ENCODE assay signal across 8 cellular contexts in genomic region chr17:8176197-8176940, GRCh38. TPM values are rescaled to one million over a fixed set of nuclear protein-coding genes. Genes with fewer than 3 reads are reported as not detected.
DNase-seq lines count a peak whose midpoint lies in the region; ATAC-seq and TF ChIP-seq lines count a peak whose summit lies in the region.

Gene TMEM107, minus strand, starts transcription at chr17:8176380. Its CDS starts 94 bp downstream, at chr17:8176286.

- ATAC-seq in GM18498 (IDR thresholded peaks at IDR 0.05; ENCODE audit: unreplicated experiment): peak; percentile 38
- ATAC-seq in HG03432 (IDR thresholded peaks at IDR 0.05; ENCODE audit: unreplicated experiment): peak; percentile 41
- ATAC-seq in activated CD8-positive, alpha-beta memory T cell treated with anti-CD3 and anti-CD28 coated beads, Interleukin-2, amount 10 ng/mL, durations not matched to agents 7 days and 5 days: peak; percentile 63
- ATAC-seq in GM19035 (IDR thresholded peaks at IDR 0.05; ENCODE audit: unreplicated experiment): no peak

- H3K27me3 Mint-ChIP-seq in activated CD8-positive, alpha-beta memory T cell treated with anti-CD3 and anti-CD28 coated beads, Interleukin-2, amount 10 ng/mL, durations not matched to agents 7 days and 5 days: no peaks in the 10 kb centered on the region
- no peaks in the 10 kb centered on the region for H3K27me3 Mint-ChIP-seq in endodermal cell (ENCODE audit: insufficient read depth)

- no peak within 1 kb of the TSS for H4K8ac ChIP-seq in mesendoderm (ENCODE audit: low read depth, low read length)

- WGBS in endodermal cell (ENCODE audit: insufficient coverage in 1 of 2, insufficient read length in 1 of 2), 2 experiments: 7% methylated on average over 52 to 56 of the region's 56 CpGs
- no CpG with 5 or more reads among the region's 56 CpGs for WGBS in mesendoderm (ENCODE audit: extremely low coverage, insufficient coverage, low lambda C conversion rate)

- H2BK5ac ChIP-seq in mesendoderm (ENCODE audit: low read length): no peak within 1 kb of the TSS

- no peaks in the 10 kb centered on the region for H3K79me2 ChIP-seq in mesendoderm (ENCODE audit: control insufficient read depth, insufficient read depth, low read length)

- H2BK15ac ChIP-seq in mesendoderm (replicated peaks; ENCODE audit: low read depth): no peak within 1 kb of the TSS

- H3K4me1 Mint-ChIP-seq in activated CD8-positive, alpha-beta memory T cell treated with anti-CD3 and anti-CD28 coated beads, Interleukin-2, amount 10 ng/mL, durations not matched to agents 7 days and 5 days: peaks cover 43% of the 10 kb centered on the region
- peaks cover 26% of the 10 kb centered on the region for H3K4me1 Mint-ChIP-seq in endodermal cell

- no peaks in the 10 kb centered on the region for H3K36me3 ChIP-seq in endodermal cell (ENCODE audit: control insufficient read depth, insufficient read depth, low read length)
- no peaks in the 10 kb centered on the region for H3K36me3 ChIP-seq in mesendoderm (ENCODE audit: control insufficient read depth, insufficient read depth, low read length)

- H3K9me3 ChIP-seq in endodermal cell (ENCODE audit: control insufficient read depth, low read length): no peaks in the 10 kb centered on the region

- peak within 1 kb of the TSS; percentile 95 for H3K4me3 ChIP-seq in endodermal cell (ENCODE audit: low read length)
- H3K4me3 ChIP-seq in mesendoderm (ENCODE audit: low read length): peak within 1 kb of the TSS; percentile 68

- no peak within 1 kb of the TSS for H2BK120ac ChIP-seq in mesendoderm (ENCODE audit: low read depth, low read length)

- H3K9ac ChIP-seq in endodermal cell (ENCODE audit: extremely low read depth, low read length, poor library complexity, severe bottlenecking) (peak within 1 kb of the TSS; percentile 68), mesendoderm (ENCODE audit: low read length) (peak within 1 kb of the TSS; percentile 82)

- no peak within 1 kb of the TSS for H3K4ac ChIP-seq in mesendoderm (ENCODE audit: low read depth, low read length)

- H3K27ac Mint-ChIP-seq in activated CD8-positive, alpha-beta memory T cell treated with anti-CD3 and anti-CD28 coated beads, Interleukin-2, amount 10 ng/mL, durations not matched to agents 7 days and 5 days: peak within 1 kb of the TSS; percentile 87
- peak within 1 kb of the TSS; percentile 89 for H3K27ac Mint-ChIP-seq in endodermal cell

- peak; percentile 17 for TF ChIP-seq CTCF in endodermal cell (conservative IDR thresholded peaks at IDR 0.05)

- peak within 1 kb of the TSS; percentile 55 for H2AK5ac ChIP-seq in mesendoderm (ENCODE audit: low read length)

- H3K79me1 ChIP-seq in mesendoderm (ENCODE audit: low read length): no peaks in the 10 kb centered on the region

- CTCF ChIA-PET in activated CD8-positive, alpha-beta memory T cell treated with anti-CD3 and anti-CD28 coated beads, Interleukin-2, amount 10 ng/mL, durations not matched to agents 7 days and 5 days (lab: Charles Lee): interaction anchor here (0.6 to 3.1 kb wide), 7 partner anchors 9 to 660 kb away, joined by 3 to 15 read pairs (median 4); partner anchors contain the start of gene BORCS6

- H4K5ac ChIP-seq in mesendoderm (ENCODE audit: low read length): no peak within 1 kb of the TSS

- H3K23ac ChIP-seq in mesendoderm (ENCODE audit: low read length): no peak within 1 kb of the TSS

- H3K56ac ChIP-seq in mesendoderm (ENCODE audit: low read length): peak within 1 kb of the TSS; percentile 91

- H3K27ac ChIP-seq in endodermal cell (ENCODE audit: low read depth, low read length) (peak within 1 kb of the TSS; percentile 90), mesendoderm (ENCODE audit: low read depth, low read length) (peak within 1 kb of the TSS; percentile 51)

- H3K27me3 ChIP-seq in endodermal cell (ENCODE audit: control insufficient read depth, insufficient read depth, low read length, poor library complexity, severe bottlenecking): no peaks in the 10 kb centered on the region
- H3K27me3 ChIP-seq in mesendoderm (ENCODE audit: insufficient read depth, low read length, poor library complexity): no peaks in the 10 kb centered on the region

- no peaks in the 10 kb centered on the region for H3K36me3 Mint-ChIP-seq in activated CD8-positive, alpha-beta memory T cell treated with anti-CD3 and anti-CD28 coated beads, Interleukin-2, amount 10 ng/mL, durations not matched to agents 7 days and 5 days
- no peaks in the 10 kb centered on the region for H3K36me3 Mint-ChIP-seq in endodermal cell (ENCODE audit: low read depth)

- H3K9me3 Mint-ChIP-seq in activated CD8-positive, alpha-beta memory T cell treated with anti-CD3 and anti-CD28 coated beads, Interleukin-2, amount 10 ng/mL, durations not matched to agents 7 days and 5 days (ENCODE audit: low read depth): no peaks in the 10 kb centered on the region
- H3K9me3 Mint-ChIP-seq in endodermal cell: no peaks in the 10 kb centered on the region

- H3K18ac ChIP-seq in mesendoderm (ENCODE audit: low read length): peak within 1 kb of the TSS; percentile 2

- peak within 1 kb of the TSS; percentile 83 for H3K4me2 ChIP-seq in mesendoderm (ENCODE audit: low read length)

- DNase-seq in NOMO-1 treated with dmso at 0.1 percent for 144 hours (lab: John Stamatoyannopoulos, UW; ENCODE audit: unreplicated experiment): peak; percentile 88
- DNase-seq in activated CD8-positive, alpha-beta memory T cell treated with anti-CD3 and anti-CD28 coated beads, Interleukin-2, amount 10 ng/mL, durations not matched to agents 7 days and 5 days: peak; percentile 93
- peak; percentile 99 for DNase-seq in endodermal cell
- peak; percentile 96 for DNase-seq in mesendoderm
- DNase-seq in stimulated activated CD8-positive, alpha-beta memory T cell treated with anti-CD3 and anti-CD28 coated beads, Interleukin-15, amount 100 ng/mL, for 4 hours (ENCODE audit: low read depth in 2 of 2): peak; percentile 67 to 72

- H3K4me3 Mint-ChIP-seq in activated CD8-positive, alpha-beta memory T cell treated with anti-CD3 and anti-CD28 coated beads, Interleukin-2, amount 10 ng/mL, durations not matched to agents 7 days and 5 days: peak within 1 kb of the TSS; percentile 84
- H3K4me3 Mint-ChIP-seq in endodermal cell: peak within 1 kb of the TSS; percentile 87

- H3K4me1 ChIP-seq in endodermal cell (ENCODE audit: control insufficient read depth, insufficient read depth, low read length) (peaks cover 14% of the 10 kb centered on the region), mesendoderm (ENCODE audit: control insufficient read depth, low read depth, low read length) (peaks cover 7% of the 10 kb centered on the region)

RNA-seq across cellular contexts. Expression of gene TMEM107, which starts in this region (rescaled TPM):
- 10 to 100 TPM; 29.9 to 61.0 TPM for total RNA-seq in activated CD8-positive, alpha-beta memory T cell treated with anti-CD3 and anti-CD28 coated beads, Interleukin-2, amount 10 ng/mL, durations not matched to agents 7 days and 5 days
- 10 to 100 TPM; 26.2 to 27.7 TPM for total RNA-seq in endodermal cell
- polyA plus RNA-seq in endodermal cell (2013, experiment 1 of 2): 79.3 TPM
- polyA plus RNA-seq in endodermal cell (2013, experiment 2 of 2): 69.1 TPM
- 3.7 TPM for polyA plus RNA-seq in mesendoderm (2013, experiment 1 of 2)
- 3.5 TPM for polyA plus RNA-seq in mesendoderm (2013, experiment 2 of 2)
